Comparison of ENCODE assay signal across 8 cellular contexts in genomic region chr3:172709776-172710708, GRCh38. TPM values are rescaled to one million over a fixed set of nuclear protein-coding genes. Genes with fewer than 3 reads are reported as not detected.
DNase-seq lines count a peak whose midpoint lies in the region; ATAC-seq and TF ChIP-seq lines count a peak whose summit lies in the region.

No MANE protein-coding gene starts in this region.

- H3K27me3 ChIP-seq in right atrium auricular region = no peaks in the 10 kb centered on the region

- H3K27ac ChIP-seq in angular gyrus (ENCODE audit: low read depth, low read length) (peak overlapping the region; percentile 93), right atrium auricular region (peak overlapping the region; percentile 91 to 93)

- no peaks in the 10 kb centered on the region for H3K9me3 ChIP-seq in right atrium auricular region

- H3K36me3 ChIP-seq in right atrium auricular region = no peaks in the 10 kb centered on the region

- ATAC-seq in GM21737 (IDR thresholded peaks at IDR 0.05; ENCODE audit: unreplicated experiment) = peak; percentile 6

- H3K4me1 ChIP-seq in right atrium auricular region = peaks cover 0 to 29% of the 10 kb centered on the region in 2 donors

- TF ChIP-seq CTCF in right atrium auricular region (IDR thresholded peaks at IDR 0.05) = no peak

- DNase-seq in DMS 273 (lab: John Stamatoyannopoulos, UW; ENCODE audit: unreplicated experiment) = peak; percentile 66
- peak; percentile 72 for DNase-seq in NCI-H69 (lab: John Stamatoyannopoulos, UW)
- peak; percentile 65 for DNase-seq in right atrium auricular region (ENCODE audit: low spot score)
- DNase-seq in pons (ENCODE audit: low spot score) = peak; percentile 35
- DNase-seq in activated CD4-positive, CD25-positive, alpha-beta regulatory T cell (lab: John Stamatoyannopoulos, UW) = no peak
- no peak for DNase-seq in NCI-H1694 treated with DMSO at 0.1 percent for 48 hours (lab: John Stamatoyannopoulos, UW)

- peak overlapping the region; percentile 52 to 78 for H3K4me3 ChIP-seq in right atrium auricular region

RNA-seq across cellular contexts. Expression of gene NCEH1, which starts 0.8 kb away (rescaled TPM):
- 10 to 100 TPM; 14.3 to 21.1 TPM for total RNA-seq in right atrium auricular region

RNA-seq across cellular contexts. Expression of gene ECT2, which starts 40.5 kb away (rescaled TPM):
- 1 to 10 TPM; 2.2 to 4.2 TPM for total RNA-seq in right atrium auricular region

Comparison
In these comparisons a context has a peak if more than half of its experiments do, and no peak if none do; other contexts are left out.
1. DNase-seq: peak in DMS 273 (single experiment), NCI-H69 (single experiment), right atrium auricular region (single experiment) and pons (single experiment); none in activated CD4-positive, CD25-positive, alpha-beta regulatory T cell (0 of 4) and NCI-H1694 treated with DMSO at 0.1 percent for 48 hours (single experiment).